1 cellular context compared by ENCODE assay signal in the genomic region with DNA sequence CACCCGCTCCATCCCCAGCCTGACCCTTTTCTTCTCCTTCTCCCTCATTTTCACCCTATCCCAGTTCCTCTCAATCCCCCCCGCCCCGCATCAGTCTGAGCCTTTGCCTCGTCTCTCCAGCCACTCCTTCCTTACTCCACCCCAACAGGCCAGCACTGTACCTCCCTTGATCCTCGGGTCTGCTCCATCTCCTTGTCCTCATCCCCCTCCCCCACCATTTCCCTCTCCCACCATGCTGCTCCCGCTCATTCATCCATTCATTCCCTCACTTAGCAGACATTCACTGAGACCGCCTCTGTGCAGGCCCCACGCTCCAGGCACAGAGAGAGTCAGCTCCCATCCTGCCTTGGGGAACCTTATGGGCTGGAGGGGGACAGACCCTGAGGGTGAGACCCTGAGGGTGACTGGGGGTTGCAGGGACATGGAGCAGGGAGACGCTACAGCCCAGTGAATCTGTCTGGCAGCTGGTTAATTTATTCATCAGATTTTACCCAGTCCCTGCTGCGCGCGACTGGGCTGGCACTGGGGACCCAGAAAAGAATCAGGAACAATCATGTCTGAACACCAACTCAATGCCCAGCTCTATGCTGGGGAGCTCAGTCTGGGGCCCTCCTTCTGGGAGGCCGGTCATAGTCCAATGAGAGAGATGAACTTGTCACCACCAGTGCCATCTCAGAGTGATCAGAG.
TF ChIP-seq lines count a peak whose summit lies in the region.

No MANE protein-coding gene starts in this region.

TF ChIP-seq in K562, 482 proteins besides CTCF, POLR2A, EP300 and RAD21:
- TF ChIP-seq KDM1A (IDR thresholded peaks at IDR 0.05) (peak in 1 of 2 experiments; percentile 82; a peak in 1 of 4 replicates), ZNF655 (CRISPR knock-in tag; IDR thresholded peaks at IDR 0.05) (no peak)
